ENCODE assay signal across 1 cellular context in the genomic region with DNA sequence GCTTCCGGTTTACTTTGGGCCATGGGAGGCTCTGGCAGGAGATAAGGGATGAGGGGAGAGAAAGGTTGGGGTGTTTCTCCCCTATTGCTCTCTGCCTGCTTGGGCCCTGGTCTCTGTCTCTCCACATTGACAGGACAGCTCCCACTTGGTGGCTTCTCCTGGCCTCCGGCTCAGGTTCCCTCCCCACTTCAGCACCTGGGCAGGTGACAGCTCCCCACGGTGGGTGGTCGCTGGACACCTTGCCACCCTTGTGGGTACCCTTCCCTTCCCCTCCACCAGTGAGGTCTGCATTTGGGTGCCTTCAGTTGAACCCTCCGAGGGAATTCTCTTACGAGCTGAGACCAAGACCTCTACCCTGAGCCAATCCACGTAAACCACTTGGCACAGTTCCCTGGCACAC.
TF ChIP-seq lines count a peak whose summit lies in the region.

No MANE protein-coding gene starts in this region.

TF ChIP-seq in K562, 482 proteins besides CTCF, POLR2A, EP300 and RAD21 (continued from another document):
- TF ChIP-seq, protein P1, sequence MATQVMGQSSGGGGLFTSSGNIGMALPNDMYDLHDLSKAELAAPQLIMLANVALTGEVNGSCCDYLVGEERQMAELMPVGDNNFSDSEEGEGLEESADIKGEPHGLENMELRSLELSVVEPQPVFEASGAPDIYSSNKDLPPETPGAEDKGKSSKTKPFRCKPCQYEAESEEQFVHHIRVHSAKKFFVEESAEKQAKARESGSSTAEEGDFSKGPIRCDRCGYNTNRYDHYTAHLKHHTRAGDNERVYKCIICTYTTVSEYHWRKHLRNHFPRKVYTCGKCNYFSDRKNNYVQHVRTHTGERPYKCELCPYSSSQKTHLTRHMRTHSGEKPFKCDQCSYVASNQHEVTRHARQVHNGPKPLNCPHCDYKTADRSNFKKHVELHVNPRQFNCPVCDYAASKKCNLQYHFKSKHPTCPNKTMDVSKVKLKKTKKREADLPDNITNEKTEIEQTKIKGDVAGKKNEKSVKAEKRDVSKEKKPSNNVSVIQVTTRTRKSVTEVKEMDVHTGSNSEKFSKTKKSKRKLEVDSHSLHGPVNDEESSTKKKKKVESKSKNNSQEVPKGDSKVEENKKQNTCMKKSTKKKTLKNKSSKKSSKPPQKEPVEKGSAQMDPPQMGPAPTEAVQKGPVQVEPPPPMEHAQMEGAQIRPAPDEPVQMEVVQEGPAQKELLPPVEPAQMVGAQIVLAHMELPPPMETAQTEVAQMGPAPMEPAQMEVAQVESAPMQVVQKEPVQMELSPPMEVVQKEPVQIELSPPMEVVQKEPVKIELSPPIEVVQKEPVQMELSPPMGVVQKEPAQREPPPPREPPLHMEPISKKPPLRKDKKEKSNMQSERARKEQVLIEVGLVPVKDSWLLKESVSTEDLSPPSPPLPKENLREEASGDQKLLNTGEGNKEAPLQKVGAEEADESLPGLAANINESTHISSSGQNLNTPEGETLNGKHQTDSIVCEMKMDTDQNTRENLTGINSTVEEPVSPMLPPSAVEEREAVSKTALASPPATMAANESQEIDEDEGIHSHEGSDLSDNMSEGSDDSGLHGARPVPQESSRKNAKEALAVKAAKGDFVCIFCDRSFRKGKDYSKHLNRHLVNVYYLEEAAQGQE (CRISPR knock-in tag; IDR thresholded peaks at IDR 0.05; ENCODE audit: low read depth), result 0 out of 2 replicates have a peak, but pooled peaks have one; percentile 56
- no peak for TF ChIP-seq SPI1 (IDR thresholded peaks at IDR 0.05; ENCODE audit: borderline replicate concordance, low read depth, low read length)
- no peak for TF ChIP-seq MIER1 (IDR thresholded peaks at IDR 0.05; ENCODE audit: low read depth)
- TF ChIP-seq, protein P2, sequence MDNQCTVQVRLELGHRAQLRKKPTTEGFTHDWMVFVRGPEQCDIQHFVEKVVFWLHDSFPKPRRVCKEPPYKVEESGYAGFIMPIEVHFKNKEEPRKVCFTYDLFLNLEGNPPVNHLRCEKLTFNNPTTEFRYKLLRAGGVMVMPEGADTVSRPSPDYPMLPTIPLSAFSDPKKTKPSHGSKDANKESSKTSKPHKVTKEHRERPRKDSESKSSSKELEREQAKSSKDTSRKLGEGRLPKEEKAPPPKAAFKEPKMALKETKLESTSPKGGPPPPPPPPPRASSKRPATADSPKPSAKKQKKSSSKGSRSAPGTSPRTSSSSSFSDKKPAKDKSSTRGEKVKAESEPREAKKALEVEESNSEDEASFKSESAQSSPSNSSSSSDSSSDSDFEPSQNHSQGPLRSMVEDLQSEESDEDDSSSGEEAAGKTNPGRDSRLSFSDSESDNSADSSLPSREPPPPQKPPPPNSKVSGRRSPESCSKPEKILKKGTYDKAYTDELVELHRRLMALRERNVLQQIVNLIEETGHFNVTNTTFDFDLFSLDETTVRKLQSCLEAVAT (IDR thresholded peaks at IDR 0.05), result no peak
- TF ChIP-seq, protein P3, sequence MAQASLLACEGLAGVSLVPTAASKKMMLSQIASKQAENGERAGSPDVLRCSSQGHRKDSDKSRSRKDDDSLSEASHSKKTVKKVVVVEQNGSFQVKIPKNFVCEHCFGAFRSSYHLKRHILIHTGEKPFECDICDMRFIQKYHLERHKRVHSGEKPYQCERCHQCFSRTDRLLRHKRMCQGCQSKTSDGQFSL (CRISPR knock-in tag; IDR thresholded peaks at IDR 0.05), result no peak
- TF ChIP-seq, protein P3 (tag; IDR thresholded peaks at IDR 0.05), result no peak
- no peak for TF ChIP-seq ZNF24 (IDR thresholded peaks at IDR 0.05)
- no peak for TF ChIP-seq ZNF778 (CRISPR knock-in tag; IDR thresholded peaks at IDR 0.05)
- peak; percentile 33; the same call in 1 of the 2 replicates for TF ChIP-seq GABPA (tag; conservative IDR thresholded peaks at IDR 0.05; ENCODE audit: low read depth)
- TF ChIP-seq ZNF140 (CRISPR knock-in tag; IDR thresholded peaks at IDR 0.05), result no peak
- no peak for TF ChIP-seq SIN3A (IDR thresholded peaks at IDR 0.05; ENCODE audit: borderline replicate concordance in 2 of 2, control insufficient read depth in 1 of 2, low read depth in 2 of 2, low read length in 2 of 2)
- no peak for TF ChIP-seq NFE2 (IDR thresholded peaks at IDR 0.05; ENCODE audit: low read depth)
- TF ChIP-seq, protein P4, sequence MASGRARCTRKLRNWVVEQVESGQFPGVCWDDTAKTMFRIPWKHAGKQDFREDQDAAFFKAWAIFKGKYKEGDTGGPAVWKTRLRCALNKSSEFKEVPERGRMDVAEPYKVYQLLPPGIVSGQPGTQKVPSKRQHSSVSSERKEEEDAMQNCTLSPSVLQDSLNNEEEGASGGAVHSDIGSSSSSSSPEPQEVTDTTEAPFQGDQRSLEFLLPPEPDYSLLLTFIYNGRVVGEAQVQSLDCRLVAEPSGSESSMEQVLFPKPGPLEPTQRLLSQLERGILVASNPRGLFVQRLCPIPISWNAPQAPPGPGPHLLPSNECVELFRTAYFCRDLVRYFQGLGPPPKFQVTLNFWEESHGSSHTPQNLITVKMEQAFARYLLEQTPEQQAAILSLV (tag; IDR thresholded peaks at IDR 0.05), result no peak
- no peak for TF ChIP-seq ZEB2 (IDR thresholded peaks at IDR 0.05)
- no peak for TF ChIP-seq ZNF699 (CRISPR knock-in tag; IDR thresholded peaks at IDR 0.05; ENCODE audit: insufficient replicate concordance)
- TF ChIP-seq SETDB1 (IDR thresholded peaks at IDR 0.05; ENCODE audit: low read length), result no peak
- TF ChIP-seq, protein P5, sequence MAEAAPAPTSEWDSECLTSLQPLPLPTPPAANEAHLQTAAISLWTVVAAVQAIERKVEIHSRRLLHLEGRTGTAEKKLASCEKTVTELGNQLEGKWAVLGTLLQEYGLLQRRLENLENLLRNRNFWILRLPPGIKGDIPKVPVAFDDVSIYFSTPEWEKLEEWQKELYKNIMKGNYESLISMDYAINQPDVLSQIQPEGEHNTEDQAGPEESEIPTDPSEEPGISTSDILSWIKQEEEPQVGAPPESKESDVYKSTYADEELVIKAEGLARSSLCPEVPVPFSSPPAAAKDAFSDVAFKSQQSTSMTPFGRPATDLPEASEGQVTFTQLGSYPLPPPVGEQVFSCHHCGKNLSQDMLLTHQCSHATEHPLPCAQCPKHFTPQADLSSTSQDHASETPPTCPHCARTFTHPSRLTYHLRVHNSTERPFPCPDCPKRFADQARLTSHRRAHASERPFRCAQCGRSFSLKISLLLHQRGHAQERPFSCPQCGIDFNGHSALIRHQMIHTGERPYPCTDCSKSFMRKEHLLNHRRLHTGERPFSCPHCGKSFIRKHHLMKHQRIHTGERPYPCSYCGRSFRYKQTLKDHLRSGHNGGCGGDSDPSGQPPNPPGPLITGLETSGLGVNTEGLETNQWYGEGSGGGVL (CRISPR knock-in tag; IDR thresholded peaks at IDR 0.05), result no peak
- TF ChIP-seq TARDBP (IDR thresholded peaks at IDR 0.05), result no peak
- TF ChIP-seq ZBED1 (IDR thresholded peaks at IDR 0.05), result no peak
- no peak for TF ChIP-seq STAT5A (IDR thresholded peaks at IDR 0.05; ENCODE audit: borderline replicate concordance, low read length)
- no peak for TF ChIP-seq CHD1 (IDR thresholded peaks at IDR 0.05; ENCODE audit: low read length)
- 0 out of 2 replicates have a peak, but pooled peaks have one; percentile 54 for TF ChIP-seq EHMT2 (IDR thresholded peaks at IDR 0.05)
- no peak for TF ChIP-seq ATF1 (CRISPR knock-in tag; IDR thresholded peaks at IDR 0.05)
- no peak for TF ChIP-seq ATF1 (tag; IDR thresholded peaks at IDR 0.05)
- no peak for TF ChIP-seq GATAD2A (IDR thresholded peaks at IDR 0.05)
- no peak for TF ChIP-seq ZFP1 (CRISPR knock-in tag; IDR thresholded peaks at IDR 0.05)
- TF ChIP-seq RAD51 (IDR thresholded peaks at IDR 0.05; ENCODE audit: borderline replicate concordance, low read depth), result no peak
